Comparison of ENCODE assay signal across 8 cellular contexts in genomic region chr10:89250814-89251416, GRCh38.
A peak's percentile ranks its signal among the peaks of the same experiment; 100 is the strongest.
ATAC-seq and TF ChIP-seq lines count a peak whose summit lies in the region.

No MANE protein-coding gene starts in this region.

- H3K27ac ChIP-seq in 22Rv1 (peak overlapping the region; percentile 39), VCaP (peak overlapping the region; percentile 70), stomach smooth muscle (ENCODE audit: low read length) (peak overlapping the region; percentile 41)

- no peaks in the 10 kb centered on the region for H3K9me3 ChIP-seq in stomach smooth muscle (ENCODE audit: control insufficient read depth in 2 of 2, low read length in 2 of 2)

- TF ChIP-seq CTCF in 22Rv1 (IDR thresholded peaks at IDR 0.05) (no peak), VCaP (conservative IDR thresholded peaks at IDR 0.05) (no peak)

- H3K4me3 ChIP-seq in iPS-11a (ENCODE audit: low read depth, low read length) (peak overlapping the region; percentile 63), stomach smooth muscle (ENCODE audit: low read length in 2 of 2) (peak overlapping the region; percentile 92 to 94)

- peaks cover 8% of the 10 kb centered on the region for H3K4me1 ChIP-seq in stomach smooth muscle (ENCODE audit: control insufficient read depth, insufficient read depth, low read length)

- no peaks in the 10 kb centered on the region for H3K36me3 ChIP-seq in stomach smooth muscle (ENCODE audit: control insufficient read depth in 2 of 2, insufficient read depth in 2 of 2, low read length in 2 of 2)

- H3K27me3 ChIP-seq in stomach smooth muscle (ENCODE audit: control insufficient read depth in 1 of 2, insufficient read depth in 2 of 2, low read length in 2 of 2), result no peaks in the 10 kb centered on the region

- peak overlapping the region; percentile 76 to 79 for H3K9ac ChIP-seq in stomach smooth muscle (ENCODE audit: low read length in 2 of 2)

- ATAC-seq in GM21717 (IDR thresholded peaks at IDR 0.05; ENCODE audit: unreplicated experiment) (peak; percentile 0), HG03469 (IDR thresholded peaks at IDR 0.05; ENCODE audit: unreplicated experiment) (no peak), GM21381 (IDR thresholded peaks at IDR 0.05; ENCODE audit: unreplicated experiment) (no peak), GM19023 (IDR thresholded peaks at IDR 0.05; ENCODE audit: unreplicated experiment) (no peak)
